ENCODE assay signal across 32 cellular contexts in genomic region chr7:26044320-26044719, GRCh38.
A peak's percentile ranks its signal among the peaks of the same experiment; 100 is the strongest.
DNase-seq lines count a peak whose midpoint lies in the region; ATAC-seq and TF ChIP-seq lines count a peak whose summit lies in the region.
"Had no signal": no experiment of that assay in that cellular context is flagged by ENCODE, and none has a peak within 500 bp of the region (broad histone marks: within the 10 kb centered on the region; RNA-seq: fewer than 3 reads in every experiment).

No MANE protein-coding gene starts in this region.

- H3K4me1 ChIP-seq in GM23338 (ENCODE audit: insufficient read depth), result no peaks in the 10 kb centered on the region
- H3K4me1 ChIP-seq in HEK293 (ENCODE audit: control insufficient read depth, insufficient read depth, low read length), result no peaks in the 10 kb centered on the region
- H3K4me1 ChIP-seq: A549, BE2C, BLaER1 had no signal

- H3K9me3 Mint-ChIP-seq in GM23338 (no peaks in the 10 kb centered on the region), osteocyte (ENCODE audit: unreplicated experiment) (no peaks in the 10 kb centered on the region)
- H3K9me3 Mint-ChIP-seq: CD4-positive, alpha-beta memory T cell; CD4-positive, alpha-beta T cell; CD8-positive, alpha-beta memory T cell; CD8-positive, alpha-beta T cell had no signal

- no peaks in the 10 kb centered on the region for H4K20me1 ChIP-seq in GM23338 (replicated peaks; ENCODE audit: insufficient read depth)
- H4K20me1 ChIP-seq: BLaER1; BLaER1 treated with 17β-estradiol and CSF1 and Interleukin-3, amounts not matched to agents 10 nM and 100 nM had no signal

- H3K27me3 Mint-ChIP-seq in GM23338 (ENCODE audit: insufficient read depth, low read depth, poor library complexity), result peaks cover 1% of the 10 kb centered on the region
- peaks cover 12% of the 10 kb centered on the region for H3K27me3 Mint-ChIP-seq in osteocyte (ENCODE audit: unreplicated experiment)

- H3F3A ChIP-seq in GM23338 (replicated peaks; ENCODE audit: low read depth), result no peaks in the 10 kb centered on the region

- H3K36me3 ChIP-seq in GM23338 (ENCODE audit: insufficient read depth) (no peaks in the 10 kb centered on the region), HEK293 (ENCODE audit: control insufficient read depth in 2 of 2, insufficient read depth in 1 of 2, low read length in 2 of 2) (no peaks in the 10 kb centered on the region)
- H3K36me3 ChIP-seq: BE2C; BLaER1; BLaER1 treated with 17β-estradiol and CSF1 and Interleukin-3, amounts not matched to agents 10 nM and 100 nM had no signal

- no peaks in the 10 kb centered on the region for H3K27me3 ChIP-seq in GM23338 (ENCODE audit: insufficient read depth)
- H3K27me3 ChIP-seq: BLaER1; BLaER1 treated with 17β-estradiol and CSF1 and Interleukin-3, amounts not matched to agents 10 nM and 100 nM had no signal

- CTCF ChIA-PET in HEK293 (lab: Yijun Ruan, JAX), result no interaction called here

- H3K4me3 Mint-ChIP-seq in GM23338 (no peak overlapping the region), osteocyte (ENCODE audit: unreplicated experiment) (no peak overlapping the region)
- H3K4me3 Mint-ChIP-seq: B cell; CD4-positive, alpha-beta memory T cell; CD4-positive, alpha-beta T cell; CD4-positive, CD25-positive, alpha-beta regulatory T cell; CD8-positive, alpha-beta memory T cell; CD8-positive, alpha-beta T cell had no signal

- H3K27ac Mint-ChIP-seq in GM23338 (no peak overlapping the region), osteocyte (ENCODE audit: unreplicated experiment) (no peak overlapping the region)
- H3K27ac Mint-ChIP-seq: B cell; CD14-positive monocyte; CD4-positive, alpha-beta memory T cell; CD4-positive, alpha-beta T cell; CD8-positive, alpha-beta memory T cell; CD8-positive, alpha-beta T cell had no signal

- H3K27ac ChIP-seq in GM23338 (ENCODE audit: low read depth), result no peak overlapping the region
- no peak overlapping the region for H3K27ac ChIP-seq in HEK293 (ENCODE audit: extremely low read depth, low read depth, low read length)
- H3K27ac ChIP-seq: A549; BLaER1; BLaER1 treated with 17β-estradiol and CSF1 and Interleukin-3, amounts not matched to agents 10 nM and 100 nM; C4-2B had no signal

- peak overlapping the region; percentile 66; the same call in 1 of the 2 replicates for H2AFZ ChIP-seq in GM23338

- H3K36me3 Mint-ChIP-seq in GM23338 (ENCODE audit: low read depth) (no peaks in the 10 kb centered on the region), osteocyte (ENCODE audit: unreplicated experiment) (no peaks in the 10 kb centered on the region)
- H3K36me3 Mint-ChIP-seq: CD14-positive monocyte; CD4-positive, alpha-beta memory T cell; CD4-positive, CD25-positive, alpha-beta regulatory T cell; CD8-positive, alpha-beta memory T cell; CD8-positive, alpha-beta T cell had no signal

- H3K9me2 ChIP-seq in GM23338 (ENCODE audit: insufficient read depth), result no peaks in the 10 kb centered on the region

- ATAC-seq in GM23338 (no peak), HG03039 (IDR thresholded peaks at IDR 0.05; ENCODE audit: unreplicated experiment) (no peak), HG03378 (IDR thresholded peaks at IDR 0.05; ENCODE audit: unreplicated experiment) (no peak)
- ATAC-seq: A549; CD8-positive, alpha-beta T cell had no signal

- POLR2A ChIA-PET in HEK293 (lab: Yijun Ruan, JAX), result no interaction called here

- no peak overlapping the region for H3K4me3 ChIP-seq in GM23338
- no peak overlapping the region for H3K4me3 ChIP-seq in HEK293 (ENCODE audit: low read depth, low read length)
- H3K4me3 ChIP-seq: A549; BLaER1; BLaER1 treated with 17β-estradiol and CSF1 and Interleukin-3, amounts not matched to agents 10 nM and 100 nM had no signal

- H3K79me2 ChIP-seq in GM23338 (replicated peaks; ENCODE audit: insufficient read depth), result no peaks in the 10 kb centered on the region

- no peak for TF ChIP-seq CTCF in GM23338 (conservative IDR thresholded peaks at IDR 0.05; ENCODE audit: low read depth in 2 of 2)
- TF ChIP-seq CTCF in HEK293 (tag by site-specific recombination; IDR thresholded peaks at IDR 0.05), result no peak
- no peak for TF ChIP-seq CTCF in osteocyte (IDR thresholded peaks at IDR 0.05)

- no peak for DNase-seq in GM23338 (ENCODE audit: low spot score)
- DNase-seq in osteocyte (ENCODE audit: extremely low spot score, unreplicated experiment), result peak; percentile 57
- DNase-seq in T1000 (lab: John Stamatoyannopoulos, UW), result no peak
- DNase-seq: 8988T; ACHN; AML-193; BE2C; C1 segment of cervical spinal cord; Caco-2; Calu3; CD4-positive, alpha-beta memory T cell; CD4-positive, alpha-beta T cell; CD4-positive, CD25-positive, alpha-beta regulatory T cell; CD8-positive, alpha-beta memory T cell; CD8-positive, alpha-beta T cell; COR-L47; DMS 273 treated with DMSO at 0.1 percent for 48 hours; DMS153; DMS53; DMS79; DMS79 treated with DMSO at 0.1 percent for 48 hours; DND-41; EL had no signal

- H3K4me2 ChIP-seq in GM23338, result no peak overlapping the region
- H3K4me2 ChIP-seq: A549, BLaER1 had no signal

- no peaks in the 10 kb centered on the region for H3K9me3 ChIP-seq in HEK293 (ENCODE audit: control insufficient read depth, insufficient read depth, low read depth, low read length)
- H3K9me3 ChIP-seq: A549; BE2C; BLaER1; BLaER1 treated with 17β-estradiol and CSF1 and Interleukin-3, amounts not matched to agents 10 nM and 100 nM; Caco-2 had no signal

- peaks cover 4% of the 10 kb centered on the region; the same call in 2 of the 3 replicates for H3K4me1 Mint-ChIP-seq in GM23338
- no peaks in the 10 kb centered on the region for H3K4me1 Mint-ChIP-seq in osteocyte (ENCODE audit: unreplicated experiment)
- H3K4me1 Mint-ChIP-seq: B cell; CD4-positive, alpha-beta memory T cell; CD4-positive, CD25-positive, alpha-beta regulatory T cell; CD8-positive, alpha-beta memory T cell had no signal

TF ChIP-seq in GM23338, 12 proteins besides CTCF, POLR2A, EP300 and RAD21:
- no peak for TF ChIP-seq POLR2AphosphoS5 (IDR thresholded peaks at IDR 0.05; ENCODE audit: low read depth)

TF ChIP-seq in HEK293, 187 proteins besides CTCF, POLR2A, EP300 and RAD21:
- TF ChIP-seq ZNF623 (tag by site-specific recombination; IDR thresholded peaks at IDR 0.05) (peak; percentile 64), ZNF175 (tag by site-specific recombination; IDR thresholded peaks at IDR 0.05) (no peak)
TF ChIP-seq in HEK293: peak in this region for 1.
